In the genomic region with DNA sequence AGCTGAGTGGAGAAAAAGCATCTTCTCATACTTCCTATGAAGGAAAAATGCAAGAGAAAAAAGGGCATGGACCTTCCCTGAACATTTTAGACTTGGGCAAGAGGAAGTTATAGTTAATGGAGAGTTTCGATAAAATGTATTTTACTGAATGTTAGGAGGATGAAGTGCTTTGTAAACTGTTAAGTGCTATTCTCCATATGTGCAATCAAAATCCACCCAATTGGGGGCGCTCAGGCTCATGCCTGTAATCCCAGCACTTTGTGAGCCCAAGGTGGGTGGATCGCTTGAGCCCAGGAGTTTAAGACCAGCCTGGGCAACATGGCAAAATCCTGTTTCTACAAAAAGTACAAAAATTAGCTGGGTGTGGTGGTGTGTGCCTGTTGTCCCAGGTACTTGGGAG, we compare ENCODE assay signal across 25 cellular contexts. TPM values are rescaled to one million over a fixed set of nuclear protein-coding genes. Genes with fewer than 3 reads are reported as not detected.
DNase-seq lines count a peak whose midpoint lies in the region; ATAC-seq and TF ChIP-seq lines count a peak whose summit lies in the region.
"Had no signal": no experiment of that assay in that cellular context is flagged by ENCODE, and none has a peak within 500 bp of the region (broad histone marks: within the 10 kb centered on the region; RNA-seq: fewer than 3 reads in every experiment).

No MANE protein-coding gene starts in this region.

- no peaks in the 10 kb centered on the region for H3K27me3 Mint-ChIP-seq in activated T-cell treated with anti-CD3 and anti-CD28 coated beads, Interleukin-2, amount 50 U/mL, for 24 hours
- no peaks in the 10 kb centered on the region for H3K27me3 Mint-ChIP-seq in activated T-helper 17 cell treated with anti-CD3 and anti-CD28 coated beads, Interleukin-2, amount 50 U/mL, for 72 hours
- no peaks in the 10 kb centered on the region for H3K27me3 Mint-ChIP-seq in neural progenitor cell (ENCODE audit: insufficient read depth, low read depth)
- H3K27me3 Mint-ChIP-seq: dendritic cell treated with granulocyte-macrophage colony-stimulating factor and Interleukin-4, amounts not matched to agents 40 ng/mL and 50 ng/mL, for 4 days; memory B cell; natural killer cell treated with Interleukin-12 subunit alpha and Interleukin-12 subunit beta and Interleukin-15 and Interleukin-18, amount 100 ng/mL, for 72 hours had no signal

- DNase-seq in activated T-cell treated with anti-CD3 and anti-CD28 coated beads, Interleukin-2, amount 50 U/mL, for 24 hours: no peak
- DNase-seq in activated T-cell treated with anti-CD3 and anti-CD28 coated beads, Interleukin-2, amount 50 U/mL, for 48 hours: no peak
- DNase-seq in neural progenitor cell (ENCODE audit: low spot score) (peak; percentile 21), NCI-H82 (lab: John Stamatoyannopoulos, UW) (no peak)
- DNase-seq: DMS 273 treated with DMSO at 0.1 percent for 48 hours; GF-D8; KBM-7; NCI-H1048; NCI-H2029 treated with DMSO at 0.1 percent for 48 hours; NCI-H446; stimulated activated CD4-positive, alpha-beta T cell treated with anti-CD3 and anti-CD28 coated beads, Interleukin-4, amount 100 ng/mL, for 24 hours had no signal

- H3K27ac Mint-ChIP-seq in activated T-cell treated with anti-CD3 and anti-CD28 coated beads, Interleukin-2, amount 50 U/mL, for 24 hours: peak overlapping the region; percentile 60
- peak overlapping the region; percentile 32 for H3K27ac Mint-ChIP-seq in activated T-helper 17 cell treated with anti-CD3 and anti-CD28 coated beads, Interleukin-2, amount 50 U/mL, for 72 hours
- no peak overlapping the region for H3K27ac Mint-ChIP-seq in neural progenitor cell
- H3K27ac Mint-ChIP-seq: dendritic cell treated with granulocyte-macrophage colony-stimulating factor and Interleukin-4, amounts not matched to agents 40 ng/mL and 50 ng/mL, for 4 days; memory B cell had no signal

- peaks cover 20% of the 10 kb centered on the region for H3K79me2 ChIP-seq in Loucy (ENCODE audit: insufficient read depth, low read length)
- peaks cover 24% of the 10 kb centered on the region for H3K79me2 ChIP-seq in neural progenitor cell (ENCODE audit: low read depth)

- H3K9ac ChIP-seq in Loucy (ENCODE audit: low read depth, low read length, poor library complexity, severe bottlenecking) (no peak overlapping the region), neural progenitor cell (no peak overlapping the region)

- H3K9me3 ChIP-seq in Loucy (ENCODE audit: insufficient read depth, low read depth, low read length) (no peaks in the 10 kb centered on the region), neural progenitor cell (ENCODE audit: low read depth) (no peaks in the 10 kb centered on the region)

- no peaks in the 10 kb centered on the region for H3F3A ChIP-seq in Loucy (ENCODE audit: low read depth)
- peaks cover 18% of the 10 kb centered on the region for H3F3A ChIP-seq in neural progenitor cell (ENCODE audit: low read depth)

- peak; percentile 40 for TF ChIP-seq CTCF in Loucy (conservative IDR thresholded peaks at IDR 0.05; ENCODE audit: low read length)
- peak; percentile 44 for TF ChIP-seq CTCF in neural progenitor cell (IDR thresholded peaks at IDR 0.05)

- H3K36me3 ChIP-seq in Loucy (ENCODE audit: insufficient read depth, low read length) (no peaks in the 10 kb centered on the region), neural progenitor cell (no peaks in the 10 kb centered on the region)

- H3K4me1 Mint-ChIP-seq in activated T-cell treated with anti-CD3 and anti-CD28 coated beads, Interleukin-2, amount 50 U/mL, for 24 hours (ENCODE audit: low read depth): peaks cover 16% of the 10 kb centered on the region
- H3K4me1 Mint-ChIP-seq in activated T-helper 17 cell treated with anti-CD3 and anti-CD28 coated beads, Interleukin-2, amount 50 U/mL, for 72 hours: no peaks in the 10 kb centered on the region
- peaks cover 11% of the 10 kb centered on the region for H3K4me1 Mint-ChIP-seq in neural progenitor cell

- H3K27ac ChIP-seq in neural progenitor cell: no peak overlapping the region
- H3K27ac ChIP-seq: C4-2B, HL-60, skin epidermis had no signal

- peaks cover 53% of the 10 kb centered on the region for H3K36me3 Mint-ChIP-seq in activated T-cell treated with anti-CD3 and anti-CD28 coated beads, Interleukin-2, amount 50 U/mL, for 24 hours (ENCODE audit: low read depth)
- H3K36me3 Mint-ChIP-seq in activated T-helper 17 cell treated with anti-CD3 and anti-CD28 coated beads, Interleukin-2, amount 50 U/mL, for 72 hours (ENCODE audit: low read depth): peaks cover 36% of the 10 kb centered on the region
- H3K36me3 Mint-ChIP-seq in neural progenitor cell: peaks cover 9% of the 10 kb centered on the region

- H3K9me3 Mint-ChIP-seq in activated T-cell treated with anti-CD3 and anti-CD28 coated beads, Interleukin-2, amount 50 U/mL, for 24 hours: no peaks in the 10 kb centered on the region
- H3K9me3 Mint-ChIP-seq in activated T-helper 17 cell treated with anti-CD3 and anti-CD28 coated beads, Interleukin-2, amount 50 U/mL, for 72 hours: no peaks in the 10 kb centered on the region
- H3K9me3 Mint-ChIP-seq in neural progenitor cell: no peaks in the 10 kb centered on the region
- H3K9me3 Mint-ChIP-seq: dendritic cell treated with granulocyte-macrophage colony-stimulating factor and Interleukin-4, amounts not matched to agents 40 ng/mL and 50 ng/mL, for 4 days; memory B cell; natural killer cell treated with Interleukin-12 subunit alpha and Interleukin-12 subunit beta and Interleukin-15 and Interleukin-18, amount 100 ng/mL, for 72 hours had no signal

- ATAC-seq in activated T-helper 17 cell treated with anti-CD3 and anti-CD28 coated beads, Interleukin-2, amount 50 U/mL, for 72 hours (replicated peaks): no peak
- no peak for ATAC-seq in GM21786 (IDR thresholded peaks at IDR 0.05; ENCODE audit: unreplicated experiment)
- ATAC-seq in GM19351 (IDR thresholded peaks at IDR 0.05; ENCODE audit: unreplicated experiment): no peak
- ATAC-seq: natural killer cell treated with Interleukin-12 subunit alpha and Interleukin-12 subunit beta and Interleukin-15 and Interleukin-18, amount 100 ng/mL, for 72 hours; Right ventricle myocardium inferior had no signal

- no peaks in the 10 kb centered on the region for H3K27me3 ChIP-seq in Loucy (ENCODE audit: insufficient read depth, low read length, poor library complexity, severe bottlenecking)
- no peaks in the 10 kb centered on the region for H3K27me3 ChIP-seq in neural progenitor cell

- H3K9me2 ChIP-seq in Loucy (replicated peaks; ENCODE audit: low read depth, low read length): no peaks in the 10 kb centered on the region

- H4K20me1 ChIP-seq in Loucy (ENCODE audit: insufficient read depth, low read length, poor library complexity, severe bottlenecking): no peaks in the 10 kb centered on the region
- H4K20me1 ChIP-seq in neural progenitor cell (ENCODE audit: low read depth): no peaks in the 10 kb centered on the region

- H3K4me2 ChIP-seq in Loucy (ENCODE audit: low read depth, low read length, poor library complexity, severe bottlenecking) (no peak overlapping the region), neural progenitor cell (no peak overlapping the region)

- no peak overlapping the region for H3K4me3 ChIP-seq in Loucy (ENCODE audit: low read length, poor library complexity, severe bottlenecking)
- no peak overlapping the region for H3K4me3 ChIP-seq in neural progenitor cell
- H3K4me3 ChIP-seq: skin epidermis had no signal

- H2AFZ ChIP-seq in Loucy (ENCODE audit: low read length) (no peak overlapping the region), neural progenitor cell (replicated peaks) (no peak overlapping the region)

- H3K4me3 Mint-ChIP-seq in activated T-cell treated with anti-CD3 and anti-CD28 coated beads, Interleukin-2, amount 50 U/mL, for 24 hours: no peak overlapping the region
- H3K4me3 Mint-ChIP-seq in activated T-helper 17 cell treated with anti-CD3 and anti-CD28 coated beads, Interleukin-2, amount 50 U/mL, for 72 hours: no peak overlapping the region
- peak overlapping the region; percentile 64 for H3K4me3 Mint-ChIP-seq in neural progenitor cell
- H3K4me3 Mint-ChIP-seq: dendritic cell treated with granulocyte-macrophage colony-stimulating factor and Interleukin-4, amounts not matched to agents 40 ng/mL and 50 ng/mL, for 4 days; memory B cell; natural killer cell treated with Interleukin-12 subunit alpha and Interleukin-12 subunit beta and Interleukin-15 and Interleukin-18, amount 100 ng/mL, for 72 hours had no signal

- H3K4me1 ChIP-seq in Loucy (ENCODE audit: insufficient read depth, low read length, poor library complexity, severe bottlenecking) (peaks cover 14% of the 10 kb centered on the region), neural progenitor cell (peaks cover 13% of the 10 kb centered on the region)

RNA-seq across cellular contexts. Expression of a gene that starts 1.9 kb away (rescaled TPM):
- 100 to 1,000 TPM in 1 of 2 donors, 10 to 100 TPM in 1; 86.5 to 165 TPM for total RNA-seq in activated T-helper 17 cell treated with anti-CD3 and anti-CD28 coated beads, Interleukin-2, amount 50 U/mL, for 72 hours
- 107 and 128 TPM in 2 replicates for total RNA-seq in neural progenitor cell (ENCODE audit: low replicate concordance)

RNA-seq across cellular contexts. Expression of a gene that starts 16.1 kb away (rescaled TPM):
- total RNA-seq in activated T-helper 17 cell treated with anti-CD3 and anti-CD28 coated beads, Interleukin-2, amount 50 U/mL, for 72 hours: 10 to 100 TPM; 24.4 to 74.5 TPM
- 61.9 and 116 TPM in 2 replicates for total RNA-seq in neural progenitor cell (ENCODE audit: low replicate concordance)

RNA-seq across cellular contexts. Expression of a gene that starts 17.5 kb away (rescaled TPM):
- total RNA-seq in activated T-helper 17 cell treated with anti-CD3 and anti-CD28 coated beads, Interleukin-2, amount 50 U/mL, for 72 hours: 100 to 1,000 TPM; 230 to 363 TPM
- 91.1 and 133 TPM in 2 replicates for total RNA-seq in neural progenitor cell (ENCODE audit: low replicate concordance)

RNA-seq across cellular contexts. Expression of a gene that starts 21.0 kb away (rescaled TPM):
- total RNA-seq in activated T-helper 17 cell treated with anti-CD3 and anti-CD28 coated beads, Interleukin-2, amount 50 U/mL, for 72 hours: 10 to 100 TPM in 1 of 2 donors, 1 to 10 TPM in 1; 9.8 to 67.1 TPM
- 0.31 and 1.5 TPM in 2 replicates for total RNA-seq in neural progenitor cell (ENCODE audit: low replicate concordance)
- total RNA-seq: bronchial epithelial cell, fibroblast of villous mesenchyme, posterior vena cava, Right ventricle myocardium inferior had no signal

RNA-seq across cellular contexts. Expression of a gene that starts 42.2 kb away (rescaled TPM):
- total RNA-seq in activated T-helper 17 cell treated with anti-CD3 and anti-CD28 coated beads, Interleukin-2, amount 50 U/mL, for 72 hours: 100 to 1,000 TPM in 1 of 2 donors, 10 to 100 TPM in 1; 85.0 to 144 TPM
- total RNA-seq in neural progenitor cell (ENCODE audit: low replicate concordance): 86.4 and 105 TPM in 2 replicates
